8 cellular contexts compared by ENCODE assay signal in genomic region chr3:165854696-165855095, GRCh38. TPM values are rescaled to one million over a fixed set of nuclear protein-coding genes. Genes with fewer than 3 reads are reported as not detected.
DNase-seq lines count a peak whose midpoint lies in the region; ATAC-seq and TF ChIP-seq lines count a peak whose summit lies in the region.

No MANE protein-coding gene starts in this region.

- peak; percentile 54 for TF ChIP-seq CTCF in GM12873 (IDR thresholded peaks at IDR 0.05; ENCODE audit: insufficient read depth, low read depth, low read length, missing control alignments)

- DNase-seq in SK-N-DZ (ENCODE audit: low spot score), result peak; percentile 20
- peak; percentile 18 for DNase-seq in iPS-NIHi11 (ENCODE audit: low spot score)
- no peak for DNase-seq in stimulated activated CD4-positive, alpha-beta T cell treated with anti-CD3 and anti-CD28 coated beads, Interleukin-4, amount 100 ng/mL, for 4 hours
- no peak for DNase-seq in activated CD4-positive, alpha-beta T cell treated with anti-CD3 and anti-CD28 coated beads, Interleukin-2, amount 50 U/mL, for 4 hours
- no peak for DNase-seq in central memory CD4-positive, alpha-beta T cell
- DNase-seq in stimulated activated naive CD8-positive, alpha-beta T cell treated with anti-CD3 and anti-CD28 coated beads, Interleukin-15, Interleukin-2, amounts not matched to agents 100 U/mL and 50 U/mL, for 24 hours, result no peak

- peak; percentile 54 for ATAC-seq in HG03442 (IDR thresholded peaks at IDR 0.05; ENCODE audit: unreplicated experiment)
- ATAC-seq in stimulated activated naive CD8-positive, alpha-beta T cell treated with anti-CD3 and anti-CD28 coated beads, Interleukin-15, Interleukin-2, amounts not matched to agents 100 U/mL and 50 U/mL, for 24 hours, result no peak

RNA-seq across cellular contexts. Expression of gene BCHE, which starts 17.5 kb away (rescaled TPM):
- 1.3 and 1.4 TPM in 2 replicates for polyA plus RNA-seq in SK-N-DZ (2014; cell fraction: cytosol; rRNA removed)
- polyA plus RNA-seq in SK-N-DZ (2014; cell fraction: nucleus; rRNA removed), result 0.43 and 1.6 TPM in 2 replicates

Comparison
In these comparisons a context has a peak if more than half of its experiments do, and no peak if none do; other contexts are left out.
1. DNase-seq: peak in SK-N-DZ (single experiment) and iPS-NIHi11 (single experiment); none in stimulated activated CD4-positive, alpha-beta T cell treated with anti-CD3 and anti-CD28 coated beads, Interleukin-4, amount 100 ng/mL, for 4 hours (0 of 2), activated CD4-positive, alpha-beta T cell treated with anti-CD3 and anti-CD28 coated beads, Interleukin-2, amount 50 U/mL, for 4 hours (0 of 2), central memory CD4-positive, alpha-beta T cell (single experiment) and stimulated activated naive CD8-positive, alpha-beta T cell treated with anti-CD3 and anti-CD28 coated beads, Interleukin-15, Interleukin-2, amounts not matched to agents 100 U/mL and 50 U/mL, for 24 hours (single experiment).